In genomic region chr21:16419188-16419874, GRCh38 we compare ENCODE assay signal across 9 cellular contexts.
DNase-seq lines count a peak whose midpoint lies in the region; ATAC-seq and TF ChIP-seq lines count a peak whose summit lies in the region.
"Had no signal": no experiment of that assay in that cellular context is flagged by ENCODE, and none has a peak within 500 bp of the region (broad histone marks: within the 10 kb centered on the region; RNA-seq: fewer than 3 reads in every experiment).

No MANE protein-coding gene starts in this region.

- no peak for TF ChIP-seq CTCF in breast epithelium (IDR thresholded peaks at IDR 0.05)
- TF ChIP-seq CTCF in MCF 10A (IDR thresholded peaks at IDR 0.05; ENCODE audit: unreplicated experiment) = no peak
- TF ChIP-seq CTCF in dorsolateral prefrontal cortex (IDR thresholded peaks at IDR 0.05 in 54 of 56, conservative IDR thresholded peaks at IDR 0.05 in 2 of 56; ENCODE audit: low read depth in 1 of 56, partially characterized antibody in 56 of 56) = no peak
- TF ChIP-seq CTCF in GM10248 (IDR thresholded peaks at IDR 0.05; ENCODE audit: control extremely low read depth, extremely low read depth, low read depth, missing control alignments) = no peak

- no peaks in the 10 kb centered on the region for H3K9me3 Mint-ChIP-seq in MCF 10A (ENCODE audit: unreplicated experiment)

- intact Hi-C loops in breast epithelium (cut with DNase I; ENCODE audit: low total_unique reads) = no loop called here
- intact Hi-C loops in MCF 10A (cut with micrococcal nuclease) = no loop called here
- intact Hi-C loops in dorsolateral prefrontal cortex (cut with DNase I) = no loop called here
- intact Hi-C loops in aorta (cut with DNase I) = no loop called here

- ATAC-seq in aorta (ENCODE audit: low FRiP score) (peak; percentile 94), HG02840 (IDR thresholded peaks at IDR 0.05; ENCODE audit: low FRiP score, unreplicated experiment) (no peak)

- H3K9me3 ChIP-seq in breast epithelium (no peaks in the 10 kb centered on the region), aorta (ENCODE audit: control insufficient read depth, low read length) (no peaks in the 10 kb centered on the region)

- POLR2A ChIA-PET in MCF 10A (lab: Yijun Ruan, JAX) = no interaction called here
- POLR2A ChIA-PET in GM10248 (lab: Yijun Ruan, JAX) = no interaction called here

- no peaks in the 10 kb centered on the region for H3K27me3 ChIP-seq in breast epithelium
- no peaks in the 10 kb centered on the region for H3K27me3 ChIP-seq in dorsolateral prefrontal cortex
- no peaks in the 10 kb centered on the region for H3K27me3 ChIP-seq in aorta (ENCODE audit: control insufficient read depth in 1 of 2, insufficient read depth in 2 of 2, low read length in 1 of 2)

- H3K36me3 ChIP-seq in breast epithelium (no peaks in the 10 kb centered on the region), aorta (ENCODE audit: control insufficient read depth in 1 of 2, insufficient read depth in 2 of 2, low read length in 1 of 2) (no peaks in the 10 kb centered on the region)

- H3K36me3 Mint-ChIP-seq in MCF 10A (ENCODE audit: insufficient read depth, unreplicated experiment) = no peaks in the 10 kb centered on the region

- TF ChIP-seq POLR2A in breast epithelium (IDR thresholded peaks at IDR 0.05) = no peak

- CTCF ChIA-PET in MCF 10A (lab: Yijun Ruan, JAX) (interaction anchor here (1.0 kb wide), 1 partner anchor 429 kb away, joined by 4 read pairs; no protein-coding TSS in a partner anchor), GM10248 (lab: Yijun Ruan, JAX) (no interaction called here)

- WGBS in aorta, 2 donors = 4 to 5% methylated on average over 13 of the region's 13 CpGs

- H3K4me3 Mint-ChIP-seq in MCF 10A (ENCODE audit: unreplicated experiment) = no peak overlapping the region
- H3K4me3 Mint-ChIP-seq: B cell had no signal

- peak overlapping the region; percentile 82 to 88 for H3K27ac ChIP-seq in breast epithelium
- peak overlapping the region; percentile 28 to 95 (median 83) for H3K27ac ChIP-seq in dorsolateral prefrontal cortex
- H3K27ac ChIP-seq in aorta (ENCODE audit: low read depth in 1 of 2, low read length in 2 of 2) = peak overlapping the region; percentile 33 to 57

- no peak overlapping the region for H3K27ac Mint-ChIP-seq in MCF 10A (ENCODE audit: low read depth, unreplicated experiment)
- H3K27ac Mint-ChIP-seq: B cell had no signal

- H3K4me1 ChIP-seq in breast epithelium = no peaks in the 10 kb centered on the region
- no peaks in the 10 kb centered on the region for H3K4me1 ChIP-seq in aorta (ENCODE audit: control insufficient read depth in 1 of 2, insufficient read depth in 2 of 2, low read length in 2 of 2)

- H3K27me3 Mint-ChIP-seq in MCF 10A (ENCODE audit: insufficient read depth, unreplicated experiment) = peaks cover 53% of the 10 kb centered on the region
- H3K27me3 Mint-ChIP-seq: B cell had no signal

- no peaks in the 10 kb centered on the region for H3K4me1 Mint-ChIP-seq in MCF 10A (ENCODE audit: insufficient read depth, unreplicated experiment)
- H3K4me1 Mint-ChIP-seq: B cell had no signal

- BruUV-seq in MCF 10A (replicated peaks; lab: Mats Ljungman, UMichigan) = no TSS peak

- DNase-seq in breast epithelium (ENCODE audit: low spot score in 2 of 2) (peak; percentile 47 to 52), MCF 10A (ENCODE audit: unreplicated experiment) (no peak), dorsolateral prefrontal cortex (peak in 8 of 10 donors; percentile 36 to 60 (median 50)), midbrain (lab: John Stamatoyannopoulos, UW) (peak; percentile 70), aorta (peak; percentile 75 to 86), GM10248 (ENCODE audit: extremely low spot score) (no peak), glomerular visceral epithelial cell (ENCODE audit: extremely low spot score) (no peak)

- H3K4me3 ChIP-seq in breast epithelium (peak overlapping the region; percentile 35 to 50 (median 45)), dorsolateral prefrontal cortex (peak overlapping the region; percentile 13 to 68 (median 50)), aorta (ENCODE audit: low read length in 2 of 2) (peak overlapping the region; percentile 48 to 79)

Comparison
In these comparisons a context has a peak if more than half of its experiments do, and no peak if none do; other contexts are left out.
1. DNase-seq: peak in breast epithelium (2 of 2), dorsolateral prefrontal cortex (8 of 10), midbrain (single experiment) and aorta (2 of 2); none in MCF 10A (single experiment), GM10248 (single experiment) and glomerular visceral epithelial cell (single experiment).
2. Peak in every context shown above with its lines, with median percentiles within 50 percentile points of each other: H3K27ac ChIP-seq and H3K4me3 ChIP-seq.